In genomic region chr9:100511205-100511604, GRCh38 we compare ENCODE assay signal across 2 cellular contexts.
TF ChIP-seq lines count a peak whose summit lies in the region.

No MANE protein-coding gene starts in this region.

TF ChIP-seq in HepG2, 621 proteins besides CTCF, POLR2A, EP300 and RAD21:
- TF ChIP-seq SAP130 (CRISPR knock-in tag; IDR thresholded peaks at IDR 0.05; ENCODE audit: low read depth) (no peak), ZNF768 (CRISPR knock-in tag; IDR thresholded peaks at IDR 0.05) (peak; percentile 42; the same call in 1 of the 2 replicates), FOXA1 (IDR thresholded peaks at IDR 0.05) (no peak), FOXA1 (CRISPR knock-in tag; IDR thresholded peaks at IDR 0.05) (no peak), AGO1 (IDR thresholded peaks at IDR 0.05; ENCODE audit: low read depth, low read length, poor library complexity, severe bottlenecking) (no peak)

TF ChIP-seq in H1, 55 proteins besides CTCF, POLR2A, EP300 and RAD21:
- TF ChIP-seq GTF2F1 (IDR thresholded peaks at IDR 0.05; ENCODE audit: borderline replicate concordance, low read depth, low read length) (no peak), CHD1 (IDR thresholded peaks at IDR 0.05; ENCODE audit: low read depth, low read length) (no peak), KDM1A (IDR thresholded peaks at IDR 0.05; ENCODE audit: borderline replicate concordance, low read length) (peak; percentile 42; the same call in 1 of the 2 replicates)
